5 cellular contexts compared by ENCODE assay signal in genomic region chr5:177791649-177792048, GRCh38. TPM values are rescaled to one million over a fixed set of nuclear protein-coding genes. Genes with fewer than 3 reads are reported as not detected.
"Had no signal": no experiment of that assay in that cellular context is flagged by ENCODE, and none has a peak within 500 bp of the region (broad histone marks: within the 10 kb centered on the region; RNA-seq: fewer than 3 reads in every experiment).

No MANE protein-coding gene starts in this region.

RNA-seq across cellular contexts. Expression of gene FAM153A, which starts 8.9 kb away (rescaled TPM):
- total RNA-seq: PC-3, PC-9, RPMI7951, SJSA1, SK-MEL-5 had no signal
